ENCODE assay signal across 19 cellular contexts in the genomic region with DNA sequence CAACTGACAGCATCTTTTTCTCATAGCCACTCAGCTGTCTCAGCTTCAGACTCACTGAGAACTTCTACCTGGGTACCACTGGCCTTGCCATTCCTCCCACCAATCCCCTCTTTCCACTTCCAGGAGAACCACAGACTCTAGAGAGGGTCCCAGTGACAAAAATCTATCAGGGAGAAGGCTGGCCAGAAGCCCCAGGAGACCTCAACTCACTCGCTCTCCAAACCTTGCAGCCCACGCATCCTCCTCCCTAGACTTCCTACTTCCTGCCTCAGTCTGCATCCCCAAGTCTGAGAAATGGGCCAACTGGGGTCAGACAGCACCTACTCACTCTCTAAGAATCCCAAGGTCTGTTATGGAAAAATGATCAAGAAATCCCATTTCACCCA. TPM values are rescaled to one million over a fixed set of nuclear protein-coding genes. Genes with fewer than 3 reads are reported as not detected.
A peak's percentile ranks its signal among the peaks of the same experiment; 100 is the strongest.
DNase-seq lines count a peak whose midpoint lies in the region; ATAC-seq and TF ChIP-seq lines count a peak whose summit lies in the region.
"Had no signal": no experiment of that assay in that cellular context is flagged by ENCODE, and none has a peak within 500 bp of the region (broad histone marks: within the 10 kb centered on the region; RNA-seq: fewer than 3 reads in every experiment).

No MANE protein-coding gene starts in this region.

- WGBS in adipose tissue, 3 donors = 78 to 89% (median 84%) methylated on average over 2 of the region's 2 CpGs

- H3K4me3 Mint-ChIP-seq in nephron = no peak overlapping the region
- H3K4me3 Mint-ChIP-seq: CD4-positive, alpha-beta T cell; H9 had no signal

- peak overlapping the region in 2 of 3 experiments; percentile 85 to 97 for H3K27ac Mint-ChIP-seq in nephron
- H3K27ac Mint-ChIP-seq: CD4-positive, alpha-beta T cell; H9 had no signal

- H3K36me3 Mint-ChIP-seq in nephron (ENCODE audit: low read depth) = peaks cover 3% of the 10 kb centered on the region

- POLR2A ChIA-PET in HEK293 (lab: Yijun Ruan, JAX) = no interaction called here

- no peak overlapping the region for H3K27ac ChIP-seq in HEK293 (ENCODE audit: extremely low read depth, low read depth, low read length)
- peak overlapping the region; percentile 17 for H3K27ac ChIP-seq in adipose tissue (ENCODE audit: low read depth, low read length)
- H3K27ac ChIP-seq: BLaER1, Peyer's patch had no signal

- no peak for ATAC-seq in GM21619 (IDR thresholded peaks at IDR 0.05; ENCODE audit: unreplicated experiment)

- H3K27me3 Mint-ChIP-seq in nephron (ENCODE audit: low read depth) = peaks cover 21% of the 10 kb centered on the region

- H3K4me3 ChIP-seq in H7 (ENCODE audit: insufficient read depth, low read depth, low read length) (no peak overlapping the region), HEK293 (ENCODE audit: low read depth, low read length) (no peak overlapping the region)
- H3K4me3 ChIP-seq: BLaER1, Peyer's patch had no signal

- H3K4me1 Mint-ChIP-seq in nephron = peaks cover 53% of the 10 kb centered on the region

- H3K27me3 ChIP-seq in H7 (ENCODE audit: control insufficient read depth, insufficient read depth, low read length) = peaks cover 29% of the 10 kb centered on the region
- H3K27me3 ChIP-seq: BLaER1 had no signal

- CTCF ChIA-PET in HEK293 (lab: Yijun Ruan, JAX) = interaction anchor here (1.2 to 2.0 kb wide), 3 partner anchors 35 to 180 kb away, joined by 3 to 6 read pairs (median 3); no protein-coding TSS in a partner anchor

- DNase-seq in H7 = peak; percentile 6
- DNase-seq in activated CD4-positive, alpha-beta T cell treated with anti-CD3 and anti-CD28 coated beads, Interleukin-2, amount 50 U/mL, for 48 hours = no peak
- no peak for DNase-seq in AG20443 (ENCODE audit: low spot score)
- DNase-seq: CD4-positive, alpha-beta T cell; COR-L47; DMS79; NCI-H1694; NCI-H2081; NCI-H2171; NCI-H524 treated with DMSO at 0.1 percent for 48 hours; NCI-H82 had no signal

- H3K36me3 ChIP-seq in H7 (replicated peaks; ENCODE audit: control insufficient read depth, insufficient read depth, low read length) = no peaks in the 10 kb centered on the region
- no peaks in the 10 kb centered on the region for H3K36me3 ChIP-seq in HEK293 (ENCODE audit: control insufficient read depth in 2 of 2, insufficient read depth in 1 of 2, low read length in 2 of 2)
- H3K36me3 ChIP-seq: BLaER1, Peyer's patch had no signal

- H3K9me3 ChIP-seq in HEK293 (ENCODE audit: control insufficient read depth, insufficient read depth, low read depth, low read length) = no peaks in the 10 kb centered on the region
- H3K9me3 ChIP-seq: Peyer's patch had no signal

- H3K9me3 Mint-ChIP-seq in nephron = peaks cover 16% of the 10 kb centered on the region

- TF ChIP-seq CTCF in HEK293 (tag by site-specific recombination; IDR thresholded peaks at IDR 0.05) (no peak), nephron (IDR thresholded peaks at IDR 0.05; ENCODE audit: unreplicated experiment in 3 of 3) (no peak)

- peaks cover 19% of the 10 kb centered on the region for H3K4me1 ChIP-seq in HEK293 (ENCODE audit: control insufficient read depth, insufficient read depth, low read length)
- H3K4me1 ChIP-seq: Peyer's patch had no signal

TF ChIP-seq in HEK293, 187 proteins besides CTCF, POLR2A, EP300 and RAD21:
- TF ChIP-seq ZNF221 (tag by site-specific recombination; IDR thresholded peaks at IDR 0.05; ENCODE audit: borderline replicate concordance) (no peak), ZFHX2 (tag by site-specific recombination; conservative IDR thresholded peaks at IDR 0.05) (0 out of 2 replicates have a peak, but pooled peaks have one; percentile 14)
TF ChIP-seq in HEK293: peak in this region for 1.

RNA-seq across cellular contexts. Expression of a gene that starts 1.2 kb away (rescaled TPM):
- not detected in 2 replicates for total RNA-seq in H7 (2014; rRNA removed; shearing (Covaris generic))
- polyA plus RNA-seq in adipose tissue = not detected
- total RNA-seq: CD4-positive, alpha-beta T cell; H9; M059J; Peyer's patch had no signal

RNA-seq across cellular contexts. Expression of a gene that starts 2.5 kb away (rescaled TPM):
- total RNA-seq in H7 (2014; rRNA removed; shearing (Covaris generic)) = not detected in 2 replicates
- polyA plus RNA-seq in adipose tissue = 1 to 10 TPM in 2 of 3 donors, not detected in 1; 1.4 to 2.0 TPM
- total RNA-seq: CD4-positive, alpha-beta T cell; H9; M059J; Peyer's patch had no signal

RNA-seq across cellular contexts. Expression of a gene that starts 16.9 kb away (rescaled TPM):
- total RNA-seq in H7 (2014; rRNA removed; shearing (Covaris generic)) = 105 and 109 TPM in 2 replicates
- 10 to 100 TPM in 2 of 3 donors, 1 to 10 TPM in 1; 3.6 to 56.0 (median 38.5) TPM for polyA plus RNA-seq in adipose tissue
- total RNA-seq: CD4-positive, alpha-beta T cell had no signal

RNA-seq across cellular contexts. Expression of a gene that starts 23.1 kb away (rescaled TPM):
- 21.8 and 23.6 TPM in 2 replicates for total RNA-seq in H7 (2014; rRNA removed; shearing (Covaris generic))
- polyA plus RNA-seq in adipose tissue = 10 to 100 TPM; 21.1 to 40.4 (median 36.3) TPM

RNA-seq across cellular contexts. Expression of a gene that starts 23.2 kb away (rescaled TPM):
- total RNA-seq in H7 (2014; rRNA removed; shearing (Covaris generic)) = 25.3 and 27.5 TPM in 2 replicates
- polyA plus RNA-seq in adipose tissue = 10 to 100 TPM; 25.1 to 34.2 (median 29.8) TPM
